1 cellular context compared by ENCODE assay signal in the genomic region with DNA sequence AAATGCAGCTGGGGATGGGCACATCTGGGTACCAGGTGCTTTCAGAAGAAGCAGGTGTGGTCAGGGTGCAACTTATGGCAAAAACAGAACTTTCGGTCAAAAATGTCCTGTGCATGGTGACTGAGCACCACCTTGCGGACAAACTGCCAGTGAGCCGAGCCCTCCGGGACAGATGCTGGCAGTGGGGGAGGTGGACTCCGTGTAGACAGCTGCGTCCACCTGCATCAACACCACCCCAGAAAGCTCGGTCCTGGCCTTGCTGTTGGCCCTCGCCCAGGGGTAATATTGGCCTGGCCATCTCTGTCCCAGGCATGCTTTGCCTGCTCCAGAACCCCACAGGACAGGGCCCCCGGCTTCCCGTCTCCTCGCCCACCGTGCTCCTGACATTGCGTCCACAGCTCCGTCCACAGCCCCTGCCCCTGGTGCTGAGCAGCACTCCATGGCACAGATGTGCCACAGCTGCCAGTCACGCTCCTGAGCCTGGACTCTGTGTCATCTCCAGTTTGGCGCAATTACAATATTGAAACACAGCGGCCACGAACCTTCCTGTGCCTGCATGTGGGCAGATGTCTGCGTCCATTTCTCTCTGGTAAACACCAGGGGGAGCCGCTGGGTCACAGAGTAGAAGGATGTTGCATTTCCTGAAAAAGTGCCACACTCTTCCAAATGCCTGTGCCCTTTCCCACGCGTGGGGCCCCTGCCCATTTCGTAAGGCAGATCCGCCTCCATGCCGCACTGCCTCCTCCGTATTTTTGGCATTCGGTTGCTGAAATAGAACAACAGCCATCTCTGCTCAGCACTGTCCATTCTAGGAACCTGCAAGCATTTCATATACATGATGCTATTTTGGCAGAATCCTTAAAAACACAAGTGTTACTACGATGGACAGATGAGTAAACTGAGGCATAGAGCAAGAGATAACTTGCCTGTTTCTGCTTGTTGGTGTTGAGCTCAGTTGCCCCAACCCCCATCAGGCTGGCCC.
TF ChIP-seq lines count a peak whose summit lies in the region.

No MANE protein-coding gene starts in this region.

TF ChIP-seq in HepG2, 621 proteins besides CTCF, POLR2A, EP300 and RAD21 (continued from another document and continues in another):
- TF ChIP-seq, protein P1, sequence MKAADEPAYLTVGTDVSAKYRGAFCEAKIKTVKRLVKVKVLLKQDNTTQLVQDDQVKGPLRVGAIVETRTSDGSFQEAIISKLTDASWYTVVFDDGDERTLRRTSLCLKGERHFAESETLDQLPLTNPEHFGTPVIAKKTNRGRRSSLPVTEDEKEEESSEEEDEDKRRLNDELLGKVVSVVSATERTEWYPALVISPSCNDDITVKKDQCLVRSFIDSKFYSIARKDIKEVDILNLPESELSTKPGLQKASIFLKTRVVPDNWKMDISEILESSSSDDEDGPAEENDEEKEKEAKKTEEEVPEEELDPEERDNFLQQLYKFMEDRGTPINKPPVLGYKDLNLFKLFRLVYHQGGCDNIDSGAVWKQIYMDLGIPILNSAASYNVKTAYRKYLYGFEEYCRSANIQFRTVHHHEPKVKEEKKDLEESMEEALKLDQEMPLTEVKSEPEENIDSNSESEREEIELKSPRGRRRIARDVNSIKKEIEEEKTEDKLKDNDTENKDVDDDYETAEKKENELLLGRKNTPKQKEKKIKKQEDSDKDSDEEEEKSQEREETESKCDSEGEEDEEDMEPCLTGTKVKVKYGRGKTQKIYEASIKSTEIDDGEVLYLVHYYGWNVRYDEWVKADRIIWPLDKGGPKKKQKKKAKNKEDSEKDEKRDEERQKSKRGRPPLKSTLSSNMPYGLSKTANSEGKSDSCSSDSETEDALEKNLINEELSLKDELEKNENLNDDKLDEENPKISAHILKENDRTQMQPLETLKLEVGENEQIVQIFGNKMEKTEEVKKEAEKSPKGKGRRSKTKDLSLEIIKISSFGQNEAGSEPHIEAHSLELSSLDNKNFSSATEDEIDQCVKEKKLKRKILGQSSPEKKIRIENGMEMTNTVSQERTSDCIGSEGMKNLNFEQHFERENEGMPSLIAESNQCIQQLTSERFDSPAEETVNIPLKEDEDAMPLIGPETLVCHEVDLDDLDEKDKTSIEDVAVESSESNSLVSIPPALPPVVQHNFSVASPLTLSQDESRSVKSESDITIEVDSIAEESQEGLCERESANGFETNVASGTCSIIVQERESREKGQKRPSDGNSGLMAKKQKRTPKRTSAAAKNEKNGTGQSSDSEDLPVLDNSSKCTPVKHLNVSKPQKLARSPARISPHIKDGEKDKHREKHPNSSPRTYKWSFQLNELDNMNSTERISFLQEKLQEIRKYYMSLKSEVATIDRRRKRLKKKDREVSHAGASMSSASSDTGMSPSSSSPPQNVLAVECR (CRISPR knock-in tag; IDR thresholded peaks at IDR 0.05; ENCODE audit: borderline replicate concordance), result peak; percentile 36; the same call in 1 of the 2 replicates
- no peak for TF ChIP-seq ZSCAN29 (CRISPR knock-in tag; conservative IDR thresholded peaks at IDR 0.05)
- TF ChIP-seq, protein P2, sequence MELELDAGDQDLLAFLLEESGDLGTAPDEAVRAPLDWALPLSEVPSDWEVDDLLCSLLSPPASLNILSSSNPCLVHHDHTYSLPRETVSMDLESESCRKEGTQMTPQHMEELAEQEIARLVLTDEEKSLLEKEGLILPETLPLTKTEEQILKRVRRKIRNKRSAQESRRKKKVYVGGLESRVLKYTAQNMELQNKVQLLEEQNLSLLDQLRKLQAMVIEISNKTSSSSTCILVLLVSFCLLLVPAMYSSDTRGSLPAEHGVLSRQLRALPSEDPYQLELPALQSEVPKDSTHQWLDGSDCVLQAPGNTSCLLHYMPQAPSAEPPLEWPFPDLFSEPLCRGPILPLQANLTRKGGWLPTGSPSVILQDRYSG (CRISPR knock-in tag; IDR thresholded peaks at IDR 0.05), result no peak
- TF ChIP-seq, protein P3, sequence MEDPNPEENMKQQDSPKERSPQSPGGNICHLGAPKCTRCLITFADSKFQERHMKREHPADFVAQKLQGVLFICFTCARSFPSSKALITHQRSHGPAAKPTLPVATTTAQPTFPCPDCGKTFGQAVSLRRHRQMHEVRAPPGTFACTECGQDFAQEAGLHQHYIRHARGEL (CRISPR knock-in tag; IDR thresholded peaks at IDR 0.05), result peak; percentile 74; the same call in 1 of the 2 replicates
- TF ChIP-seq, protein P4, sequence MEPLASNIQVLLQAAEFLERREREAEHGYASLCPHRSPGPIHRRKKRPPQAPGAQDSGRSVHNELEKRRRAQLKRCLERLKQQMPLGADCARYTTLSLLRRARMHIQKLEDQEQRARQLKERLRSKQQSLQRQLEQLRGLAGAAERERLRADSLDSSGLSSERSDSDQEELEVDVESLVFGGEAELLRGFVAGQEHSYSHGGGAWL (CRISPR knock-in tag; IDR thresholded peaks at IDR 0.05), result 0 out of 2 replicates have a peak, but pooled peaks have one; percentile 47
- TF ChIP-seq, protein P5, sequence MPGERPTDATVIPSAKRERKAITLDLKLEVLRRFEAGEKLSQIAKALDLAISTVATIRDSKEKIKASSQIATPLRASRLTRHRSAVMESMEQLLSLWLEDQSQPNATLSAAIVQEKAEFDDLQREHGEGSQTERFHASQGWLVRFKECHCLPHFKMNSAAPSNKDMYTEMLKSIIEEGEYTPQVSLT (CRISPR knock-in tag; IDR thresholded peaks at IDR 0.05; ENCODE audit: borderline replicate concordance, low read depth), result no peak
- TF ChIP-seq GTF2F1 (IDR thresholded peaks at IDR 0.05; ENCODE audit: low read length), result no peak
- no peak for TF ChIP-seq GLI4 (CRISPR knock-in tag; IDR thresholded peaks at IDR 0.05; ENCODE audit: borderline replicate concordance)
- TF ChIP-seq, protein P6, sequence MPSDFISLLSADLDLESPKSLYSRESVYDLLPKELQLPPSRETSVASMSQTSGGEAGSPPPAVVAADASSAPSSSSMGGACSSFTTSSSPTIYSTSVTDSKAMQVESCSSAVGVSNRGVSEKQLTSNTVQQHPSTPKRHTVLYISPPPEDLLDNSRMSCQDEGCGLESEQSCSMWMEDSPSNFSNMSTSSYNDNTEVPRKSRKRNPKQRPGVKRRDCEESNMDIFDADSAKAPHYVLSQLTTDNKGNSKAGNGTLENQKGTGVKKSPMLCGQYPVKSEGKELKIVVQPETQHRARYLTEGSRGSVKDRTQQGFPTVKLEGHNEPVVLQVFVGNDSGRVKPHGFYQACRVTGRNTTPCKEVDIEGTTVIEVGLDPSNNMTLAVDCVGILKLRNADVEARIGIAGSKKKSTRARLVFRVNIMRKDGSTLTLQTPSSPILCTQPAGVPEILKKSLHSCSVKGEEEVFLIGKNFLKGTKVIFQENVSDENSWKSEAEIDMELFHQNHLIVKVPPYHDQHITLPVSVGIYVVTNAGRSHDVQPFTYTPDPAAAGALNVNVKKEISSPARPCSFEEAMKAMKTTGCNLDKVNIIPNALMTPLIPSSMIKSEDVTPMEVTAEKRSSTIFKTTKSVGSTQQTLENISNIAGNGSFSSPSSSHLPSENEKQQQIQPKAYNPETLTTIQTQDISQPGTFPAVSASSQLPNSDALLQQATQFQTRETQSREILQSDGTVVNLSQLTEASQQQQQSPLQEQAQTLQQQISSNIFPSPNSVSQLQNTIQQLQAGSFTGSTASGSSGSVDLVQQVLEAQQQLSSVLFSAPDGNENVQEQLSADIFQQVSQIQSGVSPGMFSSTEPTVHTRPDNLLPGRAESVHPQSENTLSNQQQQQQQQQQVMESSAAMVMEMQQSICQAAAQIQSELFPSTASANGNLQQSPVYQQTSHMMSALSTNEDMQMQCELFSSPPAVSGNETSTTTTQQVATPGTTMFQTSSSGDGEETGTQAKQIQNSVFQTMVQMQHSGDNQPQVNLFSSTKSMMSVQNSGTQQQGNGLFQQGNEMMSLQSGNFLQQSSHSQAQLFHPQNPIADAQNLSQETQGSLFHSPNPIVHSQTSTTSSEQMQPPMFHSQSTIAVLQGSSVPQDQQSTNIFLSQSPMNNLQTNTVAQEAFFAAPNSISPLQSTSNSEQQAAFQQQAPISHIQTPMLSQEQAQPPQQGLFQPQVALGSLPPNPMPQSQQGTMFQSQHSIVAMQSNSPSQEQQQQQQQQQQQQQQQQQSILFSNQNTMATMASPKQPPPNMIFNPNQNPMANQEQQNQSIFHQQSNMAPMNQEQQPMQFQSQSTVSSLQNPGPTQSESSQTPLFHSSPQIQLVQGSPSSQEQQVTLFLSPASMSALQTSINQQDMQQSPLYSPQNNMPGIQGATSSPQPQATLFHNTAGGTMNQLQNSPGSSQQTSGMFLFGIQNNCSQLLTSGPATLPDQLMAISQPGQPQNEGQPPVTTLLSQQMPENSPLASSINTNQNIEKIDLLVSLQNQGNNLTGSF (CRISPR knock-in tag; IDR thresholded peaks at IDR 0.05), result peak; percentile 49; the same call in 1 of the 2 replicates
- TF ChIP-seq ZSCAN20 (CRISPR knock-in tag; IDR thresholded peaks at IDR 0.05; ENCODE audit: borderline replicate concordance), result no peak
- no peak for TF ChIP-seq RORA (CRISPR knock-in tag; IDR thresholded peaks at IDR 0.05)
- TF ChIP-seq ELF3 (CRISPR knock-in tag; IDR thresholded peaks at IDR 0.05), result no peak; the same call in 1 of the 2 replicates
- peak; percentile 94 for TF ChIP-seq STAG1 (CRISPR knock-in tag; IDR thresholded peaks at IDR 0.05)
- TF ChIP-seq AHR (CRISPR knock-in tag; IDR thresholded peaks at IDR 0.05), result no peak
- TF ChIP-seq NPAS2 (CRISPR knock-in tag; IDR thresholded peaks at IDR 0.05; ENCODE audit: borderline replicate concordance), result no peak
- TF ChIP-seq TMF1 (CRISPR knock-in tag; IDR thresholded peaks at IDR 0.05; ENCODE audit: low read depth), result no peak
- no peak for TF ChIP-seq ZNF615 (CRISPR knock-in tag; IDR thresholded peaks at IDR 0.05; ENCODE audit: borderline replicate concordance)
- no peak for TF ChIP-seq RFXAP (CRISPR knock-in tag; IDR thresholded peaks at IDR 0.05; ENCODE audit: borderline replicate concordance)
- no peak for TF ChIP-seq ZBTB21 (CRISPR knock-in tag; IDR thresholded peaks at IDR 0.05)
- no peak for TF ChIP-seq PHF8 (CRISPR knock-in tag; IDR thresholded peaks at IDR 0.05)
- no peak for TF ChIP-seq ZNF430 (CRISPR knock-in tag; IDR thresholded peaks at IDR 0.05)
- TF ChIP-seq DPF2 (CRISPR knock-in tag; IDR thresholded peaks at IDR 0.05; ENCODE audit: borderline replicate concordance, low read depth), result no peak
- TF ChIP-seq, protein P7, sequence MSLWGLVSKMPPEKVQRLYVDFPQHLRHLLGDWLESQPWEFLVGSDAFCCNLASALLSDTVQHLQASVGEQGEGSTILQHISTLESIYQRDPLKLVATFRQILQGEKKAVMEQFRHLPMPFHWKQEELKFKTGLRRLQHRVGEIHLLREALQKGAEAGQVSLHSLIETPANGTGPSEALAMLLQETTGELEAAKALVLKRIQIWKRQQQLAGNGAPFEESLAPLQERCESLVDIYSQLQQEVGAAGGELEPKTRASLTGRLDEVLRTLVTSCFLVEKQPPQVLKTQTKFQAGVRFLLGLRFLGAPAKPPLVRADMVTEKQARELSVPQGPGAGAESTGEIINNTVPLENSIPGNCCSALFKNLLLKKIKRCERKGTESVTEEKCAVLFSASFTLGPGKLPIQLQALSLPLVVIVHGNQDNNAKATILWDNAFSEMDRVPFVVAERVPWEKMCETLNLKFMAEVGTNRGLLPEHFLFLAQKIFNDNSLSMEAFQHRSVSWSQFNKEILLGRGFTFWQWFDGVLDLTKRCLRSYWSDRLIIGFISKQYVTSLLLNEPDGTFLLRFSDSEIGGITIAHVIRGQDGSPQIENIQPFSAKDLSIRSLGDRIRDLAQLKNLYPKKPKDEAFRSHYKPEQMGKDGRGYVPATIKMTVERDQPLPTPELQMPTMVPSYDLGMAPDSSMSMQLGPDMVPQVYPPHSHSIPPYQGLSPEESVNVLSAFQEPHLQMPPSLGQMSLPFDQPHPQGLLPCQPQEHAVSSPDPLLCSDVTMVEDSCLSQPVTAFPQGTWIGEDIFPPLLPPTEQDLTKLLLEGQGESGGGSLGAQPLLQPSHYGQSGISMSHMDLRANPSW (CRISPR knock-in tag; IDR thresholded peaks at IDR 0.05; ENCODE audit: borderline replicate concordance), result peak; percentile 72; the same call in 1 of the 2 replicates
- TF ChIP-seq LCORL (IDR thresholded peaks at IDR 0.05), result no peak
- peak; percentile 58; the same call in 1 of the 2 replicates for TF ChIP-seq LCORL (CRISPR knock-in tag; IDR thresholded peaks at IDR 0.05)
- TF ChIP-seq, protein P8, sequence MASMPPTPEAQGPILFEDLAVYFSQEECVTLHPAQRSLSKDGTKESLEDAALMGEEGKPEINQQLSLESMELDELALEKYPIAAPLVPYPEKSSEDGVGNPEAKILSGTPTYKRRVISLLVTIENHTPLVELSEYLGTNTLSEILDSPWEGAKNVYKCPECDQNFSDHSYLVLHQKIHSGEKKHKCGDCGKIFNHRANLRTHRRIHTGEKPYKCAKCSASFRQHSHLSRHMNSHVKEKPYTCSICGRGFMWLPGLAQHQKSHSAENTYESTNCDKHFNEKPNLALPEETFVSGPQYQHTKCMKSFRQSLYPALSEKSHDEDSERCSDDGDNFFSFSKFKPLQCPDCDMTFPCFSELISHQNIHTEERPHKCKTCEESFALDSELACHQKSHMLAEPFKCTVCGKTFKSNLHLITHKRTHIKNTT (CRISPR knock-in tag; IDR thresholded peaks at IDR 0.05), result no peak
- TF ChIP-seq, protein P9, sequence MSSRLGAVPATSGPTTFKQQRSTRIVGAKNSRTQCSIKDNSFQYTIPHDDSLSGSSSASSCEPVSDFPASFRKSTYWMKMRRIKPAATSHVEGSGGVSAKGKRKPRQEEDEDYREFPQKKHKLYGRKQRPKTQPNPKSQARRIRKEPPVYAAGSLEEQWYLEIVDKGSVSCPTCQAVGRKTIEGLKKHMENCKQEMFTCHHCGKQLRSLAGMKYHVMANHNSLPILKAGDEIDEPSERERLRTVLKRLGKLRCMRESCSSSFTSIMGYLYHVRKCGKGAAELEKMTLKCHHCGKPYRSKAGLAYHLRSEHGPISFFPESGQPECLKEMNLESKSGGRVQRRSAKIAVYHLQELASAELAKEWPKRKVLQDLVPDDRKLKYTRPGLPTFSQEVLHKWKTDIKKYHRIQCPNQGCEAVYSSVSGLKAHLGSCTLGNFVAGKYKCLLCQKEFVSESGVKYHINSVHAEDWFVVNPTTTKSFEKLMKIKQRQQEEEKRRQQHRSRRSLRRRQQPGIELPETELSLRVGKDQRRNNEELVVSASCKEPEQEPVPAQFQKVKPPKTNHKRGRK (CRISPR knock-in tag; IDR thresholded peaks at IDR 0.05), result peak; percentile 33; the same call in 1 of the 2 replicates
- TF ChIP-seq KLF16 (CRISPR knock-in tag; IDR thresholded peaks at IDR 0.05), result 0 out of 4 replicates have a peak, but pooled peaks of 1 of the 2 experiments have one; percentile 45
- no peak for TF ChIP-seq SALL1 (CRISPR knock-in tag; IDR thresholded peaks at IDR 0.05)
- TF ChIP-seq ARNT2 (CRISPR knock-in tag; IDR thresholded peaks at IDR 0.05; ENCODE audit: low read depth), result 0 out of 2 replicates have a peak, but pooled peaks have one; percentile 33
- TF ChIP-seq ZNF331 (CRISPR knock-in tag; IDR thresholded peaks at IDR 0.05), result no peak
- TF ChIP-seq, protein P10, sequence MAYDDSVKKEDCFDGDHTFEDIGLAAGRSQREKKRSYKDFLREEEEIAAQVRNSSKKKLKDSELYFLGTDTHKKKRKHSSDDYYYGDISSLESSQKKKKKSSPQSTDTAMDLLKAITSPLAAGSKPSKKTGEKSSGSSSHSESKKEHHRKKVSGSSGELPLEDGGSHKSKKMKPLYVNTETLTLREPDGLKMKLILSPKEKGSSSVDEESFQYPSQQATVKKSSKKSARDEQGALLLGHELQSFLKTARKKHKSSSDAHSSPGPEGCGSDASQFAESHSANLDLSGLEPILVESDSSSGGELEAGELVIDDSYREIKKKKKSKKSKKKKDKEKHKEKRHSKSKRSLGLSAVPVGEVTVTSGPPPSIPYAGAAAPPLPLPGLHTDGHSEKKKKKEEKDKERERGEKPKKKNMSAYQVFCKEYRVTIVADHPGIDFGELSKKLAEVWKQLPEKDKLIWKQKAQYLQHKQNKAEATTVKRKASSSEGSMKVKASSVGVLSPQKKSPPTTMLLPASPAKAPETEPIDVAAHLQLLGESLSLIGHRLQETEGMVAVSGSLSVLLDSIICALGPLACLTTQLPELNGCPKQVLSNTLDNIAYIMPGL (CRISPR knock-in tag; IDR thresholded peaks at IDR 0.05; ENCODE audit: borderline replicate concordance in 1 of 2, low read depth in 1 of 2), result peak in 1 of 2 experiments; percentile 22; a peak in 1 of 4 replicates
- TF ChIP-seq ZNF768 (CRISPR knock-in tag; IDR thresholded peaks at IDR 0.05), result no peak; the same call in 1 of the 2 replicates
- peak; percentile 48; the same call in 1 of the 2 replicates for TF ChIP-seq ZNF230 (CRISPR knock-in tag; IDR thresholded peaks at IDR 0.05)
- no peak for TF ChIP-seq KLF13 (CRISPR knock-in tag; IDR thresholded peaks at IDR 0.05)
